In genomic region chr18:21393986-21394385, GRCh38 we compare ENCODE assay signal across 20 cellular contexts.
"Had no signal": no experiment of that assay in that cellular context is flagged by ENCODE, and none has a peak within 500 bp of the region (broad histone marks: within the 10 kb centered on the region; RNA-seq: fewer than 3 reads in every experiment).

No MANE protein-coding gene starts in this region.

- H3K36me3 Mint-ChIP-seq: activated naive CD4-positive, alpha-beta T cell treated with anti-CD3 and anti-CD28 coated beads, Interleukin-2, amount 50 U/mL, for 72 hours; naive thymus-derived CD8-positive, alpha-beta T cell had no signal

- H3K27me3 Mint-ChIP-seq: activated B cell treated with CpG ODN at 0.5 μM for 24 hours; brain; dendritic cell treated with granulocyte-macrophage colony-stimulating factor and Interleukin-4, amounts not matched to agents 40 ng/mL and 50 ng/mL, for 4 days had no signal

- H3K27ac Mint-ChIP-seq: activated B cell treated with CpG ODN at 0.5 μM for 24 hours; activated CD8-positive, alpha-beta T cell treated with anti-CD3 and anti-CD28 coated beads, Interleukin-2, amount 10 ng/mL, durations not matched to agents 7 days and 5 days; activated naive CD4-positive, alpha-beta T cell treated with anti-CD3 and anti-CD28 coated beads, Interleukin-2, amount 50 U/mL, for 72 hours; brain; dendritic cell treated with granulocyte-macrophage colony-stimulating factor and Interleukin-4, amounts not matched to agents 40 ng/mL and 50 ng/mL, for 4 days; naive thymus-derived CD8-positive, alpha-beta T cell had no signal

- ATAC-seq: activated CD8-positive, alpha-beta T cell treated with anti-CD3 and anti-CD28 coated beads, Interleukin-2, amount 10 ng/mL, durations not matched to agents 7 days and 5 days; activated naive CD4-positive, alpha-beta T cell treated with anti-CD3 and anti-CD28 coated beads, Interleukin-2, amount 50 U/mL, for 72 hours; naive thymus-derived CD8-positive, alpha-beta T cell had no signal

- H3K9me3 ChIP-seq: neutrophil, sigmoid colon, tibial nerve, uterus had no signal

- H3K36me3 ChIP-seq: neutrophil, sigmoid colon, tibial nerve, uterus had no signal

- H3K27ac ChIP-seq: neutrophil, sigmoid colon, tibial nerve, uterus had no signal

- H3K4me1 ChIP-seq: sigmoid colon, tibial nerve, uterus had no signal

- H3K9me3 Mint-ChIP-seq: activated B cell treated with CpG ODN at 0.5 μM for 24 hours; activated naive CD4-positive, alpha-beta T cell treated with anti-CD3 and anti-CD28 coated beads, Interleukin-2, amount 50 U/mL, for 72 hours; brain; dendritic cell treated with granulocyte-macrophage colony-stimulating factor and Interleukin-4, amounts not matched to agents 40 ng/mL and 50 ng/mL, for 4 days; naive thymus-derived CD8-positive, alpha-beta T cell had no signal

- H3K4me1 Mint-ChIP-seq: activated B cell treated with CpG ODN at 0.5 μM for 24 hours; brain; naive thymus-derived CD8-positive, alpha-beta T cell had no signal

- H3K27me3 ChIP-seq: sigmoid colon, tibial nerve, uterus had no signal

- H3K4me3 ChIP-seq: sigmoid colon, tibial nerve, uterus had no signal

- H3K4me3 Mint-ChIP-seq: activated B cell treated with CpG ODN at 0.5 μM for 24 hours; activated CD8-positive, alpha-beta T cell treated with anti-CD3 and anti-CD28 coated beads, Interleukin-2, amount 10 ng/mL, durations not matched to agents 7 days and 5 days; brain; dendritic cell treated with granulocyte-macrophage colony-stimulating factor and Interleukin-4, amounts not matched to agents 40 ng/mL and 50 ng/mL, for 4 days; naive thymus-derived CD8-positive, alpha-beta T cell had no signal

- DNase-seq: activated B cell treated with CpG ODN at 0.5 μM for 24 hours; activated CD4-positive, alpha-beta T cell treated with anti-CD3 and anti-CD28 coated beads for 48 hours; activated CD8-positive, alpha-beta memory T cell treated with anti-CD3 and anti-CD28 coated beads, Interleukin-2, amount 50 U/mL, for 4 hours; activated CD8-positive, alpha-beta T cell treated with anti-CD3 and anti-CD28 coated beads, Interleukin-2, amount 10 ng/mL, durations not matched to agents 7 days and 5 days; activated effector memory CD4-positive, alpha-beta T cell treated with anti-CD3 and anti-CD28 coated beads, Interleukin-2, amount 50 U/mL, for 16 hours; activated T-cell treated with anti-CD3 and anti-CD28 coated beads, Interleukin-2, amount 50 U/mL, for 48 hours; amygdala; effector memory CD4-positive, alpha-beta T cell; hippocampal formation; mesenchymal stem cell; naive thymus-derived CD8-positive, alpha-beta T cell; sigmoid colon; stimulated activated CD4-positive, alpha-beta T cell treated with anti-CD3 and anti-CD28 coated beads, Interleukin-1b, Interleukin-23, amount 100 ng/mL, for 48 hours; T-helper 2 cell; uterus had no signal
